In the genomic region with DNA sequence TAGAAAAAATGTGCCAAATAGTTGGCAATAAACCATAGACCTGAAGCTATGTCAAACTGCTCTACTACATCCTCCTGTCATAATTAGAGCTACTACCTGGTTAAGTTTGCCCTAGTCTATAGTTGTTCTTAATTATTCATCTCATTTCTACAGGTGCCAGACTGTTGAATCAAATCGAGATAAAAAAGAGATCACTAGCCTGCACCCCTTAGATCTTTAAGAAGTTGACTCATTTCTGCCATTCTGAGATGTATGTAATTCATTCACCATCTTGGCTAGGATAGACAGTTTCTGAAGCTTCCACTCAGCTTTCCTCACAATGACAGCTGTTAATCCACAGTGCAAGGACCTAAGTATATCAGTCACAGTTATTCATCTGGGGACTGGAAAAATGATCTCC, we compare ENCODE assay signal across 28 cellular contexts.
"Had no signal": no experiment of that assay in that cellular context is flagged by ENCODE, and none has a peak within 500 bp of the region (broad histone marks: within the 10 kb centered on the region; RNA-seq: fewer than 3 reads in every experiment).

No MANE protein-coding gene starts in this region.

- H3K27ac Mint-ChIP-seq: immature natural killer cell; naive thymus-derived CD8-positive, alpha-beta T cell; nephron; stimulated activated memory B cell treated with anti-CD40 and anti-IgM and Interleukin-4, amounts not matched to agents 10 μg/mL and 1 μg/mL and 100 μg/mL, for 72 hours; stimulated activated naive CD8-positive, alpha-beta T cell treated with anti-CD3 and anti-CD28 coated beads, Interleukin-15, amount 100 ng/mL, for 72 hours; type B pancreatic cell had no signal

- H3K9me3 Mint-ChIP-seq: nephron; neural crest cell; stimulated activated memory B cell treated with anti-CD40 and anti-IgM and Interleukin-4, amounts not matched to agents 10 μg/mL and 1 μg/mL and 100 μg/mL, for 72 hours; type B pancreatic cell had no signal

- DNase-seq: immature natural killer cell; kidney; left colon; left lung; lower lobe of right lung; mammary epithelial cell; mesenchymal stem cell; naive thymus-derived CD8-positive, alpha-beta T cell; nucleus accumbens; pancreas; posterior cingulate gyrus; retina; right cardiac atrium; small intestine; spleen; stimulated activated CD4-positive, alpha-beta T cell treated with anti-CD3 and anti-CD28 coated beads, Interleukin-4, amount 100 ng/mL, for 24 hours; stimulated activated naive CD4-positive, alpha-beta T cell treated with Interleukin-2 at 50 U/mL for 16 hours; stimulated activated naive CD8-positive, alpha-beta T cell treated with anti-CD3 and anti-CD28 coated beads, Interleukin-15, amount 100 ng/mL, for 72 hours; substantia nigra; uterus had no signal

- H3K4me1 ChIP-seq: left lung, lower lobe of right lung, pancreas, prostate gland, spleen, tibial nerve, uterus had no signal

- H3K36me3 Mint-ChIP-seq: immature natural killer cell; naive thymus-derived CD8-positive, alpha-beta T cell; stimulated activated memory B cell treated with anti-CD40 and anti-IgM and Interleukin-4, amounts not matched to agents 10 μg/mL and 1 μg/mL and 100 μg/mL, for 72 hours; type B pancreatic cell had no signal

- H3K9me3 ChIP-seq: left lung, lower lobe of right lung, pancreas, prostate gland, tibial nerve, uterus had no signal

- H3K4me3 ChIP-seq: left lung, lower lobe of right lung, pancreas, prostate gland, spleen, tibial nerve, uterus had no signal

- H3K4me3 Mint-ChIP-seq: immature natural killer cell; naive thymus-derived CD8-positive, alpha-beta T cell; nephron; neural crest cell; stimulated activated memory B cell treated with anti-CD40 and anti-IgM and Interleukin-4, amounts not matched to agents 10 μg/mL and 1 μg/mL and 100 μg/mL, for 72 hours; stimulated activated naive CD8-positive, alpha-beta T cell treated with anti-CD3 and anti-CD28 coated beads, Interleukin-15, amount 100 ng/mL, for 72 hours; type B pancreatic cell had no signal

- H3K27ac ChIP-seq: left lung, lower lobe of right lung, pancreas, prostate gland, spleen, tibial nerve, uterus had no signal

- H3K4me1 Mint-ChIP-seq: immature natural killer cell; nephron; neural crest cell; stimulated activated naive CD8-positive, alpha-beta T cell treated with anti-CD3 and anti-CD28 coated beads, Interleukin-15, amount 100 ng/mL, for 72 hours had no signal

- ATAC-seq: left colon; left lung; lower lobe of right lung; naive thymus-derived CD8-positive, alpha-beta T cell; pancreas; right cardiac atrium; sciatic nerve; stimulated activated memory B cell treated with anti-CD40 and anti-IgM and Interleukin-4, amounts not matched to agents 10 μg/mL and 1 μg/mL and 100 μg/mL, for 72 hours; stimulated activated naive CD8-positive, alpha-beta T cell treated with anti-CD3 and anti-CD28 coated beads, Interleukin-15, amount 100 ng/mL, for 72 hours had no signal

- H3K27me3 ChIP-seq: left lung, pancreas, spleen, tibial nerve, uterus had no signal

- H3K27me3 Mint-ChIP-seq: stimulated activated memory B cell treated with anti-CD40 and anti-IgM and Interleukin-4, amounts not matched to agents 10 μg/mL and 1 μg/mL and 100 μg/mL, for 72 hours; stimulated activated naive CD8-positive, alpha-beta T cell treated with anti-CD3 and anti-CD28 coated beads, Interleukin-15, amount 100 ng/mL, for 72 hours; type B pancreatic cell had no signal

- H3K36me3 ChIP-seq: left lung, lower lobe of right lung, pancreas, prostate gland, spleen, tibial nerve, uterus had no signal

- FAIRE-seq: islet of Langerhans, kidney, pancreas, small intestine had no signal
